In genomic region chr6:143864234-143864633, GRCh38 we compare ENCODE assay signal across 1 cellular context.
TF ChIP-seq lines count a peak whose summit lies in the region.

ZC2HC1B (plus strand) TSS chr6:143864474; CDS start chr6:143864540, 66 bp downstream.

TF ChIP-seq in IMR-90, 13 proteins besides CTCF, POLR2A, EP300 and RAD21:
- TF ChIP-seq BHLHE40 (IDR thresholded peaks at IDR 0.05; ENCODE audit: low read depth, low read length) (no peak), RFX5 (IDR thresholded peaks at IDR 0.05; ENCODE audit: low read depth, low read length) (no peak), USF2 (IDR thresholded peaks at IDR 0.05; ENCODE audit: low read depth, low read length) (no peak), RCOR1 (IDR thresholded peaks at IDR 0.05; ENCODE audit: insufficient replicate concordance, low read length) (no peak), SMC3 (IDR thresholded peaks at IDR 0.05; ENCODE audit: low read depth, low read length) (no peak), MAFK (IDR thresholded peaks at IDR 0.05; ENCODE audit: low read depth, low read length) (no peak), MAZ (IDR thresholded peaks at IDR 0.05; ENCODE audit: borderline replicate concordance, low read depth, low read length) (no peak), FOS (IDR thresholded peaks at IDR 0.05; ENCODE audit: low read depth, low read length) (no peak), ELK1 (IDR thresholded peaks at IDR 0.05; ENCODE audit: borderline replicate concordance, low read depth, low read length) (no peak), CHD1 (IDR thresholded peaks at IDR 0.05; ENCODE audit: low read depth, low read length) (no peak), CEBPB (IDR thresholded peaks at IDR 0.05; ENCODE audit: low read depth, low read length) (no peak)
